In the genomic region with DNA sequence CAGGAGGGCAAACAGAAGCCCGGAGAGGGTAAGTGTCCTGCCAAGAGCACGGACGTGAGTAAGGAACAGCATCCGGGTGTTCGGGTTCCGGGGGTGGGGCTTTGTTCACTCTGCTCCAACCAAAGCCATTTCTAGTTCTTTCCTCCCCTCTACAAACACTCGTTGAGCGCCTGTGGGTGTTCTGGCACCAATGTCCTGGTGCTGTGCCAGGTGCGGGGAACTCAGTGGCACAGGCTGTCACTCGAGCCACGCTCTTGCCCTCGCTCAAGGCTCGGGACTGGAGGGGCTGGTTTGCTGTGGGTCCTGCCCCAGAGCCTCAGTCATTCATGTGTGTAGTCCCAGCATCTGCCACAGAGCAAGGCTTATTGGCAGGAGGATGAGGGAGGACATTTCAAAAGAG, we compare ENCODE assay signal across 13 cellular contexts.
DNase-seq lines count a peak whose midpoint lies in the region; ATAC-seq and TF ChIP-seq lines count a peak whose summit lies in the region.
"Had no signal": no experiment of that assay in that cellular context is flagged by ENCODE, and none has a peak within 500 bp of the region (broad histone marks: within the 10 kb centered on the region; RNA-seq: fewer than 3 reads in every experiment).

No MANE protein-coding gene starts in this region.

- H3K27me3 ChIP-seq in right atrium auricular region, result no peaks in the 10 kb centered on the region

- DNase-seq in Kasumi-1 (lab: John Stamatoyannopoulos, UW) (peak; percentile 5 to 26), amygdala (lab: John Stamatoyannopoulos, UW) (peak in 52 of 56 donors; percentile 42 to 95 (median 76)), right atrium auricular region (ENCODE audit: low spot score) (no peak), sciatic nerve (ENCODE audit: low spot score) (no peak), T-cell (no peak), NCI-H526 treated with DMSO at 0.1 percent for 48 hours (lab: John Stamatoyannopoulos, UW) (no peak), type B pancreatic cell (ENCODE audit: extremely low spot score, unreplicated experiment) (no peak)
- DNase-seq: NCI-H2227 treated with DMSO at 0.1 percent for 48 hours had no signal

- CTCF ChIA-PET in T-cell (lab: Charles Lee), result no interaction called here

- H3K27me3 Mint-ChIP-seq in T-cell (no peaks in the 10 kb centered on the region), type B pancreatic cell (no peaks in the 10 kb centered on the region)

- H3K27ac Mint-ChIP-seq in T-cell (no peak overlapping the region), type B pancreatic cell (no peak overlapping the region)
- H3K27ac Mint-ChIP-seq: WTC11 had no signal

- peaks cover 0 to 39% of the 10 kb centered on the region in 2 donors for H3K4me1 ChIP-seq in right atrium auricular region
- H3K4me1 ChIP-seq: HAP-1 had no signal

- peaks cover 4% of the 10 kb centered on the region for H3K36me3 ChIP-seq in right atrium auricular region
- H3K36me3 ChIP-seq: HAP-1 had no signal

- no peak overlapping the region for H3K4me3 Mint-ChIP-seq in T-cell
- no peak overlapping the region for H3K4me3 Mint-ChIP-seq in type B pancreatic cell
- H3K4me3 Mint-ChIP-seq: WTC11 had no signal

- H3K4me1 Mint-ChIP-seq in T-cell (no peaks in the 10 kb centered on the region), type B pancreatic cell (ENCODE audit: unreplicated experiment) (peaks cover 23% of the 10 kb centered on the region)
- H3K4me1 Mint-ChIP-seq: CD8-positive, alpha-beta memory T cell had no signal

- intact Hi-C loops in sciatic nerve (cut with DNase I), result no loop called here

- ATAC-seq in sciatic nerve (peak; percentile 32), HG02870 (IDR thresholded peaks at IDR 0.05; ENCODE audit: unreplicated experiment) (no peak), T-cell (replicated peaks in 1 of 4) (no peak)
- ATAC-seq: K562 had no signal

- H3K4me3 ChIP-seq in right atrium auricular region, result no peak overlapping the region
- H3K4me3 ChIP-seq: HAP-1, K562 had no signal

- TF ChIP-seq CTCF in right atrium auricular region (IDR thresholded peaks at IDR 0.05), result no peak
- no peak for TF ChIP-seq CTCF in type B pancreatic cell (conservative IDR thresholded peaks at IDR 0.05)

- no peaks in the 10 kb centered on the region for H3K9me3 ChIP-seq in right atrium auricular region
- H3K9me3 ChIP-seq: HAP-1 had no signal

- no peaks in the 10 kb centered on the region for H3K9me3 Mint-ChIP-seq in T-cell
- H3K9me3 Mint-ChIP-seq in type B pancreatic cell, result no peaks in the 10 kb centered on the region
- H3K9me3 Mint-ChIP-seq: CD8-positive, alpha-beta memory T cell had no signal

- H3K36me3 Mint-ChIP-seq in T-cell (no peaks in the 10 kb centered on the region), type B pancreatic cell (peaks cover 3% of the 10 kb centered on the region)
- H3K36me3 Mint-ChIP-seq: CD8-positive, alpha-beta memory T cell had no signal

- POLR2A ChIA-PET in T-cell (lab: Charles Lee), result no interaction called here

- peak overlapping the region; percentile 77 to 81 for H3K27ac ChIP-seq in right atrium auricular region

Comparison
In these comparisons a context has a peak if more than half of its experiments do, and no peak if none do; other contexts are left out.
1. DNase-seq: peak in Kasumi-1 (2 of 2) and amygdala (52 of 56); none in right atrium auricular region (single experiment), sciatic nerve (single experiment), T-cell (0 of 34), NCI-H526 treated with DMSO at 0.1 percent for 48 hours (single experiment) and type B pancreatic cell (single experiment).